In genomic region chr1:34773114-34773513, GRCh38 we compare ENCODE assay signal across 5 cellular contexts. TPM values are rescaled to one million over a fixed set of nuclear protein-coding genes. Genes with fewer than 3 reads are reported as not detected.
"Had no signal": no experiment of that assay in that cellular context is flagged by ENCODE, and none has a peak within 500 bp of the region (broad histone marks: within the 10 kb centered on the region; RNA-seq: fewer than 3 reads in every experiment).

No MANE protein-coding gene starts in this region.

RNA-seq across cellular contexts. Expression of gene GJB3, which starts 7.9 kb away (rescaled TPM):
- total RNA-seq: HepG2, HT1080, IMR-90 had no signal
- polyA plus RNA-seq: HepG2, IgD-negative memory B cell, IMR-90 had no signal

RNA-seq across cellular contexts. Expression of gene GJB4, which starts 13.6 kb away (rescaled TPM):
- total RNA-seq: HepG2, HT1080, IMR-90 had no signal
- polyA plus RNA-seq: HepG2, IgD-negative memory B cell, IMR-90 had no signal

RNA-seq across cellular contexts. Expression of gene GJB5, which starts 18.3 kb away (rescaled TPM):
- total RNA-seq: HepG2, HT-29, HT1080, IMR-90 had no signal
- polyA plus RNA-seq: HepG2, IgD-negative memory B cell had no signal

RNA-seq across cellular contexts. Expression of gene GJA4, which starts 19.7 kb away (rescaled TPM):
- total RNA-seq: HepG2, HT-29, HT1080, IMR-90 had no signal
- polyA plus RNA-seq: HepG2, IgD-negative memory B cell, IMR-90 had no signal
